ENCODE assay signal across 13 cellular contexts in the genomic region with DNA sequence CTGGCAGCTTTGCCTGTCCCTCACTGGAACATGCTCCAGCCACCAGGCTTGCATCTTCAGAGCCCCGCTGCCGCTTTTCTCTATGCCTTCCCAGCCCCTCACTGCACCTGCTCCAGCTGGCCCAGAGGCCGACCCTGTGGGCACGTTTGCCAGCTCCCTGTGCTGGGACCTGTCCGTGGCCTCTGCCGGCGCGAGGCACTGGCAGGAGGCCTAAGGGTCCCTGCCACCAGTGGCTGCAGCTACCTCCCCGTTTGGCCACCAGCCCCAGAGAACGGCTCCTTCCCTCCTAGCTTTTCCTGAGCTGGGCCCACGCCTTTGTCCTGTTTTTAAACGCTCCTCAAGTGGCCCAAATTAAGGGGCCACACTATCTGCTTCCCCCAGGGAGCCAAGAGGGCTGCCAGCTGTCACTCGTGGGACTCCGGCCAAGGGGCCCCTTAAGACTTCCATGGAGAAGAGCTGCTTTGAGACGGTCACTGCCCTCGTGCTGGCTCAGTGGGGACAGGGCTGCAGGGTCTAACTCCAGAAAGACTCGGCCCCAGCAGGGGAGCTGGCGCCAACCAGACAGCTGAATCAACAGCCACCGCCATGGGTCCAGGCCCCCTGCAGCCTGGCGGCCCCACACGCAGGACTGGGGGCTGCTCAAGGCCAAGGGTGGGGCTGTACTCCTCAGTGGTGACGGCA. TPM values are rescaled to one million over a fixed set of nuclear protein-coding genes. Genes with fewer than 3 reads are reported as not detected.
A peak's percentile ranks its signal among the peaks of the same experiment; 100 is the strongest.
DNase-seq lines count a peak whose midpoint lies in the region; ATAC-seq and TF ChIP-seq lines count a peak whose summit lies in the region.
"Had no signal": no experiment of that assay in that cellular context is flagged by ENCODE, and none has a peak within 500 bp of the region (broad histone marks: within the 10 kb centered on the region; RNA-seq: fewer than 3 reads in every experiment).

No MANE protein-coding gene starts in this region.

- TF ChIP-seq POLR2A in spleen (IDR thresholded peaks at IDR 0.05), result no peak

- no peak for TF ChIP-seq RAD21 in Ishikawa (IDR thresholded peaks at IDR 0.05; ENCODE audit: low read depth)

- no peak for TF ChIP-seq CTCF in spleen (IDR thresholded peaks at IDR 0.05 in 8 of 11, conservative IDR thresholded peaks at IDR 0.05 in 3 of 11)

- no peak overlapping the region for H3K4me3 ChIP-seq in spleen

- 46 to 62% (median 53%) methylated on average over 14 to 22 of the region's 22 CpGs for WGBS in spleen, 5 donors

- TF ChIP-seq EP300 in Ishikawa (IDR thresholded peaks at IDR 0.05; ENCODE audit: borderline replicate concordance), result peak; percentile 77

- intact Hi-C loops in left cardiac atrium (cut with DNase I) (no loop called here), spleen (cut with DNase I; ENCODE audit: low total_unique reads) (loop anchor here (10.0 kb wide), 1 partner anchor 73 kb away; no protein-coding TSS in a partner anchor)

- no peaks in the 10 kb centered on the region for H3K9me3 ChIP-seq in spleen

- ATAC-seq in left cardiac atrium (no peak), GM18517 (IDR thresholded peaks at IDR 0.05; ENCODE audit: unreplicated experiment) (no peak), HG02763 (IDR thresholded peaks at IDR 0.05; ENCODE audit: unreplicated experiment) (no peak)

- no peaks in the 10 kb centered on the region for H3K36me3 ChIP-seq in spleen

- peaks cover 52 to 99% (median 78%) of the 10 kb centered on the region in 6 donors for H3K4me1 ChIP-seq in spleen

- DNase-seq in NCI-H524 (lab: John Stamatoyannopoulos, UW) (peak; percentile 92 to 94), left cardiac atrium (peak; percentile 49), spleen (peak; percentile 73), NCI-H526 treated with DMSO at 0.1 percent for 48 hours (lab: John Stamatoyannopoulos, UW) (no peak)
- no peak for DNase-seq in stimulated activated naive CD4-positive, alpha-beta T cell (lab: John Stamatoyannopoulos, UW)
- DNase-seq: DND-41; effector memory CD4-positive, alpha-beta T cell; stimulated activated CD4-positive, alpha-beta T cell treated with anti-CD3 and anti-CD28 coated beads, Interleukin-4, amount 100 ng/mL, for 1 hour had no signal

- peaks cover 0 to 2% (median 0%) of the 10 kb centered on the region in 7 donors for H3K27me3 ChIP-seq in spleen (replicated peaks in 1 of 7)

- peak overlapping the region in 5 of 8 donors; percentile 52 to 83 (median 72) for H3K27ac ChIP-seq in spleen
- H3K27ac ChIP-seq: parathyroid adenoma had no signal

TF ChIP-seq in Ishikawa, 13 proteins besides CTCF, POLR2A, EP300 and RAD21:
- TF ChIP-seq EGR1 (IDR thresholded peaks at IDR 0.05) (no peak), FOXM1 (IDR thresholded peaks at IDR 0.05; ENCODE audit: borderline replicate concordance, low read depth) (peak; percentile 57; the same call in 1 of the 2 replicates), NFIC (IDR thresholded peaks at IDR 0.05) (peak; percentile 74), TEAD4 (IDR thresholded peaks at IDR 0.05) (no peak), YY1 (IDR thresholded peaks at IDR 0.05; ENCODE audit: low read depth) (no peak), ZBTB7A (IDR thresholded peaks at IDR 0.05; ENCODE audit: low read depth) (peak; percentile 85), TCF12 (IDR thresholded peaks at IDR 0.05; ENCODE audit: low read depth) (peak; percentile 91), CREB1 (IDR thresholded peaks at IDR 0.05; ENCODE audit: low read depth) (no peak), CEBPB (IDR thresholded peaks at IDR 0.05) (no peak), TAF1 (IDR thresholded peaks at IDR 0.05; ENCODE audit: low read depth) (no peak)
- TF ChIP-seq, protein P1, sequence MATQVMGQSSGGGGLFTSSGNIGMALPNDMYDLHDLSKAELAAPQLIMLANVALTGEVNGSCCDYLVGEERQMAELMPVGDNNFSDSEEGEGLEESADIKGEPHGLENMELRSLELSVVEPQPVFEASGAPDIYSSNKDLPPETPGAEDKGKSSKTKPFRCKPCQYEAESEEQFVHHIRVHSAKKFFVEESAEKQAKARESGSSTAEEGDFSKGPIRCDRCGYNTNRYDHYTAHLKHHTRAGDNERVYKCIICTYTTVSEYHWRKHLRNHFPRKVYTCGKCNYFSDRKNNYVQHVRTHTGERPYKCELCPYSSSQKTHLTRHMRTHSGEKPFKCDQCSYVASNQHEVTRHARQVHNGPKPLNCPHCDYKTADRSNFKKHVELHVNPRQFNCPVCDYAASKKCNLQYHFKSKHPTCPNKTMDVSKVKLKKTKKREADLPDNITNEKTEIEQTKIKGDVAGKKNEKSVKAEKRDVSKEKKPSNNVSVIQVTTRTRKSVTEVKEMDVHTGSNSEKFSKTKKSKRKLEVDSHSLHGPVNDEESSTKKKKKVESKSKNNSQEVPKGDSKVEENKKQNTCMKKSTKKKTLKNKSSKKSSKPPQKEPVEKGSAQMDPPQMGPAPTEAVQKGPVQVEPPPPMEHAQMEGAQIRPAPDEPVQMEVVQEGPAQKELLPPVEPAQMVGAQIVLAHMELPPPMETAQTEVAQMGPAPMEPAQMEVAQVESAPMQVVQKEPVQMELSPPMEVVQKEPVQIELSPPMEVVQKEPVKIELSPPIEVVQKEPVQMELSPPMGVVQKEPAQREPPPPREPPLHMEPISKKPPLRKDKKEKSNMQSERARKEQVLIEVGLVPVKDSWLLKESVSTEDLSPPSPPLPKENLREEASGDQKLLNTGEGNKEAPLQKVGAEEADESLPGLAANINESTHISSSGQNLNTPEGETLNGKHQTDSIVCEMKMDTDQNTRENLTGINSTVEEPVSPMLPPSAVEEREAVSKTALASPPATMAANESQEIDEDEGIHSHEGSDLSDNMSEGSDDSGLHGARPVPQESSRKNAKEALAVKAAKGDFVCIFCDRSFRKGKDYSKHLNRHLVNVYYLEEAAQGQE (IDR thresholded peaks at IDR 0.05; ENCODE audit: low read depth), result no peak
- TF ChIP-seq, protein P2, sequence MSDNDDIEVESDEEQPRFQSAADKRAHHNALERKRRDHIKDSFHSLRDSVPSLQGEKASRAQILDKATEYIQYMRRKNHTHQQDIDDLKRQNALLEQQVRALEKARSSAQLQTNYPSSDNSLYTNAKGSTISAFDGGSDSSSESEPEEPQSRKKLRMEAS (IDR thresholded peaks at IDR 0.05), result peak; percentile 50
- TF ChIP-seq, protein P3, sequence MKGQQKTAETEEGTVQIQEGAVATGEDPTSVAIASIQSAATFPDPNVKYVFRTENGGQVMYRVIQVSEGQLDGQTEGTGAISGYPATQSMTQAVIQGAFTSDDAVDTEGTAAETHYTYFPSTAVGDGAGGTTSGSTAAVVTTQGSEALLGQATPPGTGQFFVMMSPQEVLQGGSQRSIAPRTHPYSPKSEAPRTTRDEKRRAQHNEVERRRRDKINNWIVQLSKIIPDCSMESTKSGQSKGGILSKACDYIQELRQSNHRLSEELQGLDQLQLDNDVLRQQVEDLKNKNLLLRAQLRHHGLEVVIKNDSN (IDR thresholded peaks at IDR 0.05), result no peak

RNA-seq across cellular contexts. Expression of a gene that starts 24.6 kb away (rescaled TPM):
- total RNA-seq in left cardiac atrium, result not detected
- not detected for total RNA-seq in spleen
- polyA plus RNA-seq in spleen, result not detected
- total RNA-seq: activated CD8-positive, alpha-beta memory T cell treated with anti-CD3 and anti-CD28 coated beads for 36 hours had no signal

Comparison
In these comparisons a context has a peak if more than half of its experiments do, and no peak if none do; other contexts are left out.
1. DNase-seq: peak in NCI-H524 (2 of 2), left cardiac atrium (single experiment) and spleen (single experiment); none in stimulated activated naive CD4-positive, alpha-beta T cell (0 of 6) and NCI-H526 treated with DMSO at 0.1 percent for 48 hours (single experiment).